Comparison of ENCODE assay signal across 14 cellular contexts in genomic region chr5:167934561-167934971, GRCh38.
DNase-seq lines count a peak whose midpoint lies in the region; FAIRE-seq and TF ChIP-seq lines count a peak whose summit lies in the region.
"Had no signal": no experiment of that assay in that cellular context is flagged by ENCODE, and none has a peak within 500 bp of the region (broad histone marks: within the 10 kb centered on the region; RNA-seq: fewer than 3 reads in every experiment).

No MANE protein-coding gene starts in this region.

- H3K9me3 Mint-ChIP-seq in HFFc6: no peaks in the 10 kb centered on the region

- H3K4me1 Mint-ChIP-seq in HFFc6 (ENCODE audit: low read depth): peaks cover 23% of the 10 kb centered on the region
- H3K4me1 Mint-ChIP-seq: central memory CD8-positive, alpha-beta T cell had no signal

- no peak overlapping the region for H3K9ac ChIP-seq in rectal smooth muscle tissue (ENCODE audit: low read length)

- DNase-seq in Daoy (ENCODE audit: low read depth) (peak; percentile 87), astrocyte of the hippocampus (ENCODE audit: low read depth, low spot score) (peak; percentile 47), cardiac septum (ENCODE audit: low spot score) (peak; percentile 89), hippocampal formation (lab: John Stamatoyannopoulos, UW) (no peak), D721Med (ENCODE audit: insufficient read length, low spot score) (no peak), HFFc6 (no peak), SKM-1 treated with dmso at 0.1 percent for 144 hours (lab: John Stamatoyannopoulos, UW; ENCODE audit: unreplicated experiment) (no peak)
- DNase-seq: activated CD8-positive, alpha-beta T cell treated with anti-CD3 and anti-CD28 coated beads, Interleukin-2, amount 10 ng/mL, durations not matched to agents 7 days and 5 days; activated gamma-delta T cell treated with Interleukin-2 at 50 U/mL for 16 hours; NCI-H1105 treated with DMSO at 0.1 percent for 48 hours; SHP77 treated with DMSO at 0.1 percent for 48 hours; stimulated activated CD8-positive, alpha-beta memory T cell treated with anti-CD3 and anti-CD28 coated beads, Interleukin-4, amount 100 ng/mL, for 48 hours had no signal

- FAIRE-seq in D721Med (lab: Jason Lieb, UNC): no peak

- no peaks in the 10 kb centered on the region for H3K36me3 ChIP-seq in rectal smooth muscle tissue (ENCODE audit: control insufficient read depth, insufficient read depth, low read length)

- peaks cover 3% of the 10 kb centered on the region for H3K27me3 Mint-ChIP-seq in HFFc6 (ENCODE audit: insufficient read depth)
- H3K27me3 Mint-ChIP-seq: central memory CD8-positive, alpha-beta T cell had no signal

- H3K4me1 ChIP-seq in rectal smooth muscle tissue (ENCODE audit: control insufficient read depth, insufficient read depth, low read length): no peaks in the 10 kb centered on the region

- H3K27me3 ChIP-seq in rectal smooth muscle tissue (ENCODE audit: control insufficient read depth, insufficient read depth, low read length): no peaks in the 10 kb centered on the region

- no peak for TF ChIP-seq CTCF in D721Med (IDR thresholded peaks at IDR 0.05; ENCODE audit: insufficient read depth, missing control alignments)
- no peak for TF ChIP-seq CTCF in HFFc6 (IDR thresholded peaks at IDR 0.05)

- no peak overlapping the region for H3K27ac Mint-ChIP-seq in HFFc6
- H3K27ac Mint-ChIP-seq: activated CD8-positive, alpha-beta T cell treated with anti-CD3 and anti-CD28 coated beads, Interleukin-2, amount 10 ng/mL, durations not matched to agents 7 days and 5 days had no signal

- H3K4me3 Mint-ChIP-seq in HFFc6: no peak overlapping the region
- H3K4me3 Mint-ChIP-seq: activated CD8-positive, alpha-beta T cell treated with anti-CD3 and anti-CD28 coated beads, Interleukin-2, amount 10 ng/mL, durations not matched to agents 7 days and 5 days; central memory CD8-positive, alpha-beta T cell had no signal

- intact Hi-C loops in cardiac septum (cut with DNase I): loop anchor here (1.0 kb wide), 1 partner anchor 12 kb away; no protein-coding TSS in a partner anchor

- H3K27ac ChIP-seq in rectal smooth muscle tissue (ENCODE audit: low read depth, low read length): peak overlapping the region; percentile 7

- no peak overlapping the region for H3K4me3 ChIP-seq in rectal smooth muscle tissue (ENCODE audit: low read length)

- H3K36me3 Mint-ChIP-seq in HFFc6 (ENCODE audit: low read depth): no peaks in the 10 kb centered on the region

Comparison
In these comparisons a context has a peak if more than half of its experiments do, and no peak if none do; other contexts are left out.
1. DNase-seq: peak in Daoy (single experiment), astrocyte of the hippocampus (single experiment) and cardiac septum (single experiment); none in hippocampal formation (0 of 2), D721Med (single experiment), HFFc6 (single experiment) and SKM-1 treated with dmso at 0.1 percent for 144 hours (single experiment).